ENCODE assay signal across 28 cellular contexts in the genomic region with DNA sequence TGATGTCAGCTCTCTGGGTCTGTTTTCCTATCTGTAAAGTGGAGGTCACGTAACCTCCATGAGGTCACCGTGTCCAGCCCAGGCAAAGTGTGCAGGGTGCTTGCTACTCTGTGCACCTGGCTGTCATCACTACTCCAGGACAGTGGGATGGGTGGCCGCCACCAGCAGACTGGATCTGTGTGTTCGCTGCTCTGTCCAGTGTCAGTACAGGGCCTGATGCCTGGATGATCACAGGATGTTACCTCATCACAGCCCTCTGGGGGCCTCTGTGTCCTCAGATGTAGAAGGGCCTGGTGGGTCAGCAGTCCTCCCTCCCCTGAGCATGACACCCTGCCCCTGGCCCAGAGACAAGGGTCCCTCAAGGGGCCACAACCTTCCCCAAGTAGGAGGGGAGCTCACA.
"Had no signal": no experiment of that assay in that cellular context is flagged by ENCODE, and none has a peak within 500 bp of the region (broad histone marks: within the 10 kb centered on the region; RNA-seq: fewer than 3 reads in every experiment).

No MANE protein-coding gene starts in this region.

- H3K36me3 Mint-ChIP-seq: activated naive CD8-positive, alpha-beta T cell had no signal

- H3K9me3 Mint-ChIP-seq: activated CD8-positive, alpha-beta T cell treated with anti-CD3 and anti-CD28 coated beads for 36 hours; activated T-helper 17 cell treated with anti-CD3 and anti-CD28 coated beads, Interleukin-2, amount 50 U/mL, for 72 hours; dendritic cell treated with granulocyte-macrophage colony-stimulating factor and Interleukin-4, amounts not matched to agents 40 ng/mL and 50 ng/mL, for 4 days had no signal

- H3K27me3 ChIP-seq: brain microvascular endothelial cell, esophagus squamous epithelium, gastroesophageal sphincter had no signal

- H3K4me1 Mint-ChIP-seq: activated CD4-positive, alpha-beta T cell treated with anti-CD3 and anti-CD28 coated beads for 36 hours; activated T-helper 17 cell treated with anti-CD3 and anti-CD28 coated beads, Interleukin-2, amount 50 U/mL, for 72 hours; central memory CD8-positive, alpha-beta T cell had no signal

- H3K36me3 ChIP-seq: brain microvascular endothelial cell, esophagus squamous epithelium, gastroesophageal sphincter had no signal

- H3K27ac Mint-ChIP-seq: activated CD4-positive, alpha-beta T cell treated with anti-CD3 and anti-CD28 coated beads for 36 hours; activated CD8-positive, alpha-beta T cell treated with anti-CD3 and anti-CD28 coated beads for 36 hours; activated naive CD8-positive, alpha-beta T cell; activated T-helper 17 cell treated with anti-CD3 and anti-CD28 coated beads, Interleukin-2, amount 50 U/mL, for 72 hours; dendritic cell treated with granulocyte-macrophage colony-stimulating factor and Interleukin-4, amounts not matched to agents 40 ng/mL and 50 ng/mL, for 4 days; effector memory CD8-positive, alpha-beta T cell had no signal

- DNase-seq: activated CD4-positive, alpha-beta T cell treated with anti-CD3 and anti-CD28 coated beads for 36 hours; activated CD4-positive, alpha-beta T cell treated with anti-CD3 and anti-CD28 coated beads, Interleukin-2, amount 50 U/mL, for 1 hour; activated CD4-positive, alpha-beta T cell treated with anti-CD3 and anti-CD28 coated beads, Interleukin-2, amount 50 U/mL, for 48 hours; activated CD4-positive, CD25-positive, alpha-beta regulatory T cell; activated CD4-positive, CD25-positive, alpha-beta regulatory T cell treated with anti-CD3 and anti-CD28 coated beads, Interleukin-2, amount 50 U/mL, for 72 hours; activated CD8-positive, alpha-beta memory T cell treated with anti-CD3 and anti-CD28 coated beads for 24 hours; activated CD8-positive, alpha-beta T cell treated with anti-CD3 and anti-CD28 coated beads for 36 hours; activated effector memory CD4-positive, alpha-beta T cell treated with Interleukin-2 at 50 U/mL for 16 hours; activated gamma-delta T cell treated with Interleukin-2 at 50 U/mL for 16 hours; activated naive CD4-positive, alpha-beta T cell treated with anti-CD3 and anti-CD28 coated beads, Interleukin-2, amount 50 U/mL, for 16 hours; activated naive CD4-positive, alpha-beta T cell treated with Interleukin-2 at 50 U/mL for 16 hours; activated T-cell treated with anti-CD3 and anti-CD28 coated beads, Interleukin-2, amount 50 U/mL, for 4 hours; amniotic stem cell; anterior cingulate cortex; brain microvascular endothelial cell; effector CD4-positive, alpha-beta T cell; effector memory CD8-positive, alpha-beta T cell; erythroblast; esophagus squamous epithelium; foreskin melanocyte; T-helper 2 cell had no signal

- H3K4me3 Mint-ChIP-seq: activated CD4-positive, alpha-beta T cell treated with anti-CD3 and anti-CD28 coated beads for 36 hours; activated CD8-positive, alpha-beta T cell treated with anti-CD3 and anti-CD28 coated beads for 36 hours; activated naive CD8-positive, alpha-beta T cell; activated T-cell treated with anti-CD3 and anti-CD28 coated beads, Interleukin-2, amount 50 U/mL, for 4 hours; activated T-helper 17 cell treated with anti-CD3 and anti-CD28 coated beads, Interleukin-2, amount 50 U/mL, for 72 hours; central memory CD8-positive, alpha-beta T cell; dendritic cell treated with granulocyte-macrophage colony-stimulating factor and Interleukin-4, amounts not matched to agents 40 ng/mL and 50 ng/mL, for 4 days; effector memory CD8-positive, alpha-beta T cell had no signal

- H3K27me3 Mint-ChIP-seq: activated CD4-positive, alpha-beta T cell treated with anti-CD3 and anti-CD28 coated beads for 36 hours; activated CD8-positive, alpha-beta T cell treated with anti-CD3 and anti-CD28 coated beads for 36 hours; activated naive CD8-positive, alpha-beta T cell; activated T-helper 17 cell treated with anti-CD3 and anti-CD28 coated beads, Interleukin-2, amount 50 U/mL, for 72 hours; central memory CD8-positive, alpha-beta T cell; effector memory CD8-positive, alpha-beta T cell had no signal

- H3K4me3 ChIP-seq: coronary artery, dorsolateral prefrontal cortex, esophagus squamous epithelium, gastroesophageal sphincter had no signal
